20 cellular contexts compared by ENCODE assay signal in the genomic region with DNA sequence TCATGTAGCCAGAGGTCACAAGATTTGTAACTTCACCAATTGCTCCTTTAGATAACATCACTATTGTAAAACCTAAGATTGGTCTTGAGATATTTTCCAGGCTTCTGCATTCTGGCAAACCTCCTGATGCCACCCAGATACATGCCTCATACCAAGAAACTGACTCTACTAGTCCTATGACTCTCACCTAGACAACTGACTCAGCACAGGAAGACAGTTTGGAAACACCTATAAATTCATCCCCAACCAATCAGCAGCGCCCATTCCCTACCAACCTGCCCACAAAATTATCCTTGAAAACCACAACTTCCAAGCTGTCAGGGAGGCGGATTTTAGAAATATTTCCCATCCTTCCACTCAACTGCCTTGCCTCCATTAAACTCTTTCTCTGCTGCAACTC. TPM values are rescaled to one million over a fixed set of nuclear protein-coding genes. Genes with fewer than 3 reads are reported as not detected.
DNase-seq lines count a peak whose midpoint lies in the region; ATAC-seq, FAIRE-seq and TF ChIP-seq lines count a peak whose summit lies in the region.
"Had no signal": no experiment of that assay in that cellular context is flagged by ENCODE, and none has a peak within 500 bp of the region (broad histone marks: within the 10 kb centered on the region; RNA-seq: fewer than 3 reads in every experiment).

No MANE protein-coding gene starts in this region.

- peak; percentile 89 for FAIRE-seq in bronchial epithelial cell (lab: Jason Lieb, UNC)
- FAIRE-seq: HepG2 had no signal

- peaks cover 5% of the 10 kb centered on the region for H3K4me1 ChIP-seq in hepatocyte (ENCODE audit: insufficient read depth)

- H3K27me3 ChIP-seq in bronchial epithelial cell (ENCODE audit: control insufficient read depth, insufficient read depth, low read length) (no peaks in the 10 kb centered on the region), hepatocyte (no peaks in the 10 kb centered on the region)
- H3K27me3 ChIP-seq: gastroesophageal sphincter, MG63, sigmoid colon had no signal

- TF ChIP-seq CTCF in bronchial epithelial cell (IDR thresholded peaks at IDR 0.05; ENCODE audit: insufficient read depth, low read length, severe bottlenecking) (no peak), GM13977 (IDR thresholded peaks at IDR 0.05; ENCODE audit: extremely low read depth, insufficient read depth, missing control alignments) (no peak), hepatocyte (IDR thresholded peaks at IDR 0.05; ENCODE audit: poor library complexity) (no peak)

- no peak overlapping the region for H3K4me3 ChIP-seq in bronchial epithelial cell (ENCODE audit: low read depth, low read length)
- no peak overlapping the region for H3K4me3 ChIP-seq in hepatocyte
- H3K4me3 ChIP-seq: gastroesophageal sphincter, left ventricle myocardium inferior, MG63, sigmoid colon had no signal

- 100% methylated on average over 2 of the region's 2 CpGs for WGBS in hepatocyte (ENCODE audit: low lambda C conversion rate, missing lambda C conversion rate)

- no peaks in the 10 kb centered on the region for H3K27me3 Mint-ChIP-seq in activated naive CD4-positive, alpha-beta T cell treated with anti-CD3 and anti-CD28 coated beads for 36 hours (ENCODE audit: low read depth)
- H3K27me3 Mint-ChIP-seq in activated naive CD4-positive, alpha-beta T cell treated with anti-CD3 and anti-CD28 coated beads, Interleukin-2, amount 10 ng/mL, durations not matched to agents 7 days and 5 days, result no peaks in the 10 kb centered on the region
- H3K27me3 Mint-ChIP-seq: CD4-positive, alpha-beta T cell had no signal

- no peak overlapping the region for H2AFZ ChIP-seq in hepatocyte

- in situ Hi-C loops in GM13977 (cut with MboI; ENCODE audit: low pct_unique_long_range_greater_than_20kb, low sequenced_read_pairs, unreplicated experiment), result no loop called here

- intact Hi-C loops in activated naive CD4-positive, alpha-beta T cell treated with anti-CD3 and anti-CD28 coated beads for 36 hours (cut with micrococcal nuclease), result loop anchor here (5.0 kb wide), 5 partner anchors 318 to 1167 kb away; partner anchors contain the start of gene GORAB

- ATAC-seq in HG03280 (IDR thresholded peaks at IDR 0.05; ENCODE audit: unreplicated experiment), result no peak
- ATAC-seq: gastroesophageal sphincter, HepG2 had no signal

- H3K4me2 ChIP-seq in hepatocyte, result no peak overlapping the region

- peaks cover 2% of the 10 kb centered on the region for H3K36me3 ChIP-seq in bronchial epithelial cell (ENCODE audit: control insufficient read depth, insufficient read depth, low read length)
- no peaks in the 10 kb centered on the region for H3K36me3 ChIP-seq in hepatocyte (replicated peaks; ENCODE audit: insufficient read depth, low read depth)

- no peaks in the 10 kb centered on the region for H3K9me3 ChIP-seq in hepatocyte (ENCODE audit: low read depth)
- H3K9me3 ChIP-seq: gastroesophageal sphincter, left ventricle myocardium inferior, sigmoid colon had no signal

- no peak overlapping the region for H3K4me3 Mint-ChIP-seq in activated naive CD4-positive, alpha-beta T cell treated with anti-CD3 and anti-CD28 coated beads for 36 hours
- no peak overlapping the region for H3K4me3 Mint-ChIP-seq in activated naive CD4-positive, alpha-beta T cell treated with anti-CD3 and anti-CD28 coated beads, Interleukin-2, amount 10 ng/mL, durations not matched to agents 7 days and 5 days
- H3K4me3 Mint-ChIP-seq: CD4-positive, alpha-beta T cell had no signal

- no peak overlapping the region for H3K27ac ChIP-seq in hepatocyte
- H3K27ac ChIP-seq: gastroesophageal sphincter, left ventricle myocardium inferior, sigmoid colon had no signal

- H4K20me1 ChIP-seq in hepatocyte (ENCODE audit: insufficient read depth, poor library complexity, severe bottlenecking), result no peaks in the 10 kb centered on the region

- no peak overlapping the region for H3K27ac Mint-ChIP-seq in activated naive CD4-positive, alpha-beta T cell treated with anti-CD3 and anti-CD28 coated beads for 36 hours
- no peak overlapping the region for H3K27ac Mint-ChIP-seq in activated naive CD4-positive, alpha-beta T cell treated with anti-CD3 and anti-CD28 coated beads, Interleukin-2, amount 10 ng/mL, durations not matched to agents 7 days and 5 days
- H3K27ac Mint-ChIP-seq: CD4-positive, alpha-beta T cell had no signal

- peaks cover 34% of the 10 kb centered on the region for H3K4me1 Mint-ChIP-seq in activated naive CD4-positive, alpha-beta T cell treated with anti-CD3 and anti-CD28 coated beads for 36 hours (ENCODE audit: low read depth)
- H3K4me1 Mint-ChIP-seq in activated naive CD4-positive, alpha-beta T cell treated with anti-CD3 and anti-CD28 coated beads, Interleukin-2, amount 10 ng/mL, durations not matched to agents 7 days and 5 days, result peaks cover 27% of the 10 kb centered on the region

- H3K9me2 ChIP-seq in hepatocyte (replicated peaks; ENCODE audit: insufficient read depth), result no peaks in the 10 kb centered on the region

- peak; percentile 13 for DNase-seq in activated naive CD4-positive, alpha-beta T cell treated with anti-CD3 and anti-CD28 coated beads for 36 hours
- no peak for DNase-seq in activated naive CD4-positive, alpha-beta T cell treated with anti-CD3 and anti-CD28 coated beads, Interleukin-2, amount 10 ng/mL, durations not matched to agents 7 days and 5 days
- peak; percentile 16 for DNase-seq in RPMI7951 (ENCODE audit: low read depth)
- peak; percentile 97 for DNase-seq in bronchial epithelial cell (ENCODE audit: low read depth)
- peak; percentile 29 for DNase-seq in renal cortical epithelial cell (ENCODE audit: low read depth)
- no peak for DNase-seq in GM13977 (ENCODE audit: low spot score)
- no peak for DNase-seq in hepatocyte (ENCODE audit: low spot score)
- DNase-seq: activated CD4-positive, CD25-positive, alpha-beta regulatory T cell treated with anti-CD3 and anti-CD28 coated beads, Interleukin-2, amount 50 U/mL, for 72 hours; anterior cingulate cortex; CD4-positive, alpha-beta T cell; left ventricle myocardium inferior; MG63; NCI-H2029; NCI-H524; sigmoid colon; stimulated activated CD4-positive, alpha-beta T cell treated with anti-CD3 and anti-CD28 coated beads, Interleukin-2, amount 100 ng/mL, for 48 hours; substantia nigra had no signal

- CTCF ChIA-PET in activated naive CD4-positive, alpha-beta T cell treated with anti-CD3 and anti-CD28 coated beads for 36 hours (lab: Charles Lee), result no interaction called here
- CTCF ChIA-PET in activated naive CD4-positive, alpha-beta T cell treated with anti-CD3 and anti-CD28 coated beads, Interleukin-2, amount 10 ng/mL, durations not matched to agents 7 days and 5 days (lab: Charles Lee), result no interaction called here

- H3K79me2 ChIP-seq in hepatocyte, result peaks cover 43% of the 10 kb centered on the region

- no peaks in the 10 kb centered on the region for H3K36me3 Mint-ChIP-seq in activated naive CD4-positive, alpha-beta T cell treated with anti-CD3 and anti-CD28 coated beads for 36 hours (ENCODE audit: low read depth)
- H3K36me3 Mint-ChIP-seq in activated naive CD4-positive, alpha-beta T cell treated with anti-CD3 and anti-CD28 coated beads, Interleukin-2, amount 10 ng/mL, durations not matched to agents 7 days and 5 days, result peaks cover 12% of the 10 kb centered on the region

- no peaks in the 10 kb centered on the region for H3K9me3 Mint-ChIP-seq in activated naive CD4-positive, alpha-beta T cell treated with anti-CD3 and anti-CD28 coated beads for 36 hours
- peaks cover 7% of the 10 kb centered on the region for H3K9me3 Mint-ChIP-seq in activated naive CD4-positive, alpha-beta T cell treated with anti-CD3 and anti-CD28 coated beads, Interleukin-2, amount 10 ng/mL, durations not matched to agents 7 days and 5 days
- H3K9me3 Mint-ChIP-seq: CD4-positive, alpha-beta T cell had no signal

RNA-seq across cellular contexts. Expression of gene NME7, which starts 2.6 kb away (rescaled TPM):
- total RNA-seq in activated naive CD4-positive, alpha-beta T cell treated with anti-CD3 and anti-CD28 coated beads for 36 hours, result 1 to 10 TPM; 7.1 to 8.5 TPM
- 23.2 and 31.1 TPM in 2 replicates for total RNA-seq in RPMI7951 (2014; rRNA removed; shearing (Covaris generic))
- total RNA-seq in bronchial epithelial cell, result 7.7 and 11.6 TPM in 2 replicates
- total RNA-seq in renal cortical epithelial cell, result 41.7 and 70.7 TPM in 2 replicates
- 13.7 and 25.4 TPM in 2 replicates for total RNA-seq in hepatocyte
- polyA plus RNA-seq in hepatocyte, result 65.2 and 76.5 TPM in 2 replicates

RNA-seq across cellular contexts. Expression of gene BLZF1, which starts 3.0 kb away (rescaled TPM):
- total RNA-seq in activated naive CD4-positive, alpha-beta T cell treated with anti-CD3 and anti-CD28 coated beads for 36 hours, result 1 to 10 TPM; 5.6 to 6.0 TPM
- total RNA-seq in RPMI7951 (2014; rRNA removed; shearing (Covaris generic)), result 27.6 and 32.3 TPM in 2 replicates
- 23.4 and 31.1 TPM in 2 replicates for total RNA-seq in bronchial epithelial cell
- total RNA-seq in renal cortical epithelial cell, result 58.3 and 68.6 TPM in 2 replicates
- 22.3 and 29.6 TPM in 2 replicates for total RNA-seq in hepatocyte
- 16.3 and 17.1 TPM in 2 replicates for polyA plus RNA-seq in hepatocyte

Comparison
In these comparisons a context has a peak if more than half of its experiments do, and no peak if none do; other contexts are left out.
1. DNase-seq: peak in activated naive CD4-positive, alpha-beta T cell treated with anti-CD3 and anti-CD28 coated beads for 36 hours (single experiment), RPMI7951 (single experiment), bronchial epithelial cell (single experiment) and renal cortical epithelial cell (single experiment); none in activated naive CD4-positive, alpha-beta T cell treated with anti-CD3 and anti-CD28 coated beads, Interleukin-2, amount 10 ng/mL, durations not matched to agents 7 days and 5 days (single experiment), GM13977 (single experiment) and hepatocyte (single experiment).